Comparison of ENCODE assay signal across 8 cellular contexts in genomic region chr7:128860158-128861073, GRCh38. TPM values are rescaled to one million over a fixed set of nuclear protein-coding genes. Genes with fewer than 3 reads are reported as not detected.
DNase-seq lines count a peak whose midpoint lies in the region; ATAC-seq and TF ChIP-seq lines count a peak whose summit lies in the region.

No MANE protein-coding gene starts in this region.

- H3K4me3 Mint-ChIP-seq in activated CD4-positive, alpha-beta T cell treated with anti-CD3 and anti-CD28 coated beads for 36 hours: no peak overlapping the region

- H3K36me3 ChIP-seq in thoracic aorta: peaks cover 14% of the 10 kb centered on the region

- peaks cover 3% of the 10 kb centered on the region for H3K36me3 Mint-ChIP-seq in activated CD4-positive, alpha-beta T cell treated with anti-CD3 and anti-CD28 coated beads for 36 hours (ENCODE audit: low read depth)

- ATAC-seq in activated CD4-positive, alpha-beta T cell treated with anti-CD3 and anti-CD28 coated beads for 36 hours: no peak
- ATAC-seq in SK-N-SH treated with all-trans-retinoic acid at 6 μM for 48 hours: peak; percentile 10
- ATAC-seq in thoracic aorta (ENCODE audit: insufficient number of reproducible peaks, low FRiP score, low read depth): no peak
- no peak for ATAC-seq in HG03039 (IDR thresholded peaks at IDR 0.05; ENCODE audit: unreplicated experiment)

- POLR2A ChIA-PET in activated CD4-positive, alpha-beta T cell treated with anti-CD3 and anti-CD28 coated beads for 36 hours (lab: Charles Lee): interaction anchor here (0.6 to 1.0 kb wide), 2 partner anchors 14 to 280 kb away, joined by 3 read pairs; no protein-coding TSS in a partner anchor

- peaks cover 13% of the 10 kb centered on the region for H3K4me1 Mint-ChIP-seq in activated CD4-positive, alpha-beta T cell treated with anti-CD3 and anti-CD28 coated beads for 36 hours

- intact Hi-C loops in activated CD4-positive, alpha-beta T cell treated with anti-CD3 and anti-CD28 coated beads for 36 hours (cut with DNase I, micrococcal nuclease): loop anchor here in 1 of 2 experiments (10.0 kb wide), 2 partner anchors 66 to 326 kb away; partner anchors contain the start of gene CCDC136

- no peaks in the 10 kb centered on the region for H3K9me3 Mint-ChIP-seq in activated CD4-positive, alpha-beta T cell treated with anti-CD3 and anti-CD28 coated beads for 36 hours (ENCODE audit: low read depth)

- H3K27me3 ChIP-seq in thoracic aorta (replicated peaks; ENCODE audit: insufficient read depth): no peaks in the 10 kb centered on the region

- no peak overlapping the region for H3K4me3 ChIP-seq in thoracic aorta

- H3K27me3 Mint-ChIP-seq in activated CD4-positive, alpha-beta T cell treated with anti-CD3 and anti-CD28 coated beads for 36 hours: no peaks in the 10 kb centered on the region

- H3K27ac ChIP-seq in thoracic aorta: peak overlapping the region; percentile 79 to 81

- TF ChIP-seq CTCF in thoracic aorta (IDR thresholded peaks at IDR 0.05): no peak

- CTCF ChIA-PET in activated CD4-positive, alpha-beta T cell treated with anti-CD3 and anti-CD28 coated beads for 36 hours (lab: Charles Lee): interaction anchor here (1.0 to 5.3 kb wide), 5 partner anchors 9 to 231 kb away, joined by 3 to 49 read pairs (median 5); no protein-coding TSS in a partner anchor

- DNase-seq in activated CD4-positive, alpha-beta T cell treated with anti-CD3 and anti-CD28 coated beads for 36 hours: peak; percentile 24
- DNase-seq in activated CD4-positive, alpha-beta T cell treated with anti-CD3 and anti-CD28 coated beads for 48 hours: no peak
- DNase-seq in fibroblast of the conjunctiva (ENCODE audit: low read depth): peak; percentile 71
- DNase-seq in thoracic aorta (ENCODE audit: low spot score): no peak
- DNase-seq in stimulated activated CD4-positive, alpha-beta T cell treated with anti-CD3 and anti-CD28 coated beads, Interleukin-2, amount 100 ng/mL, for 48 hours: no peak
- DNase-seq in activated CD8-positive, alpha-beta memory T cell treated with anti-CD3 and anti-CD28 coated beads, Interleukin-2, amount 50 U/mL, for 48 hours: no peak

- H3K9me3 ChIP-seq in thoracic aorta: no peaks in the 10 kb centered on the region

- peaks cover 20 to 36% of the 10 kb centered on the region in 2 donors for H3K4me1 ChIP-seq in thoracic aorta (ENCODE audit: control insufficient read depth in 1 of 2, low read depth in 2 of 2)

- H3K27ac Mint-ChIP-seq in activated CD4-positive, alpha-beta T cell treated with anti-CD3 and anti-CD28 coated beads for 36 hours: peak overlapping the region; percentile 17

TF ChIP-seq in SK-N-SH treated with all-trans-retinoic acid at 6 μM for 48 hours, 23 proteins besides CTCF, POLR2A, EP300 and RAD21:
- TF ChIP-seq ZNF565 (CRISPR knock-in tag; conservative IDR thresholded peaks at IDR 0.05; ENCODE audit: low read depth) (no peak), CSRNP3 (CRISPR knock-in tag; IDR thresholded peaks at IDR 0.05) (no peak), ISL1 (CRISPR knock-in tag; IDR thresholded peaks at IDR 0.05) (no peak), BACH2 (CRISPR knock-in tag; IDR thresholded peaks at IDR 0.05; ENCODE audit: borderline replicate concordance) (no peak), OSR1 (CRISPR knock-in tag; IDR thresholded peaks at IDR 0.05) (no peak), TSHZ2 (CRISPR knock-in tag; IDR thresholded peaks at IDR 0.05) (no peak), ZC3H10 (CRISPR knock-in tag; IDR thresholded peaks at IDR 0.05) (no peak), SNAI2 (CRISPR knock-in tag; IDR thresholded peaks at IDR 0.05) (no peak), ZNF8 (CRISPR knock-in tag; IDR thresholded peaks at IDR 0.05) (no peak), ZFP30 (CRISPR knock-in tag; IDR thresholded peaks at IDR 0.05) (no peak), PPARA (CRISPR knock-in tag; IDR thresholded peaks at IDR 0.05; ENCODE audit: borderline replicate concordance) (no peak), TCF4 (CRISPR knock-in tag; IDR thresholded peaks at IDR 0.05; ENCODE audit: borderline replicate concordance) (no peak), RARB (CRISPR knock-in tag; IDR thresholded peaks at IDR 0.05) (no peak), ARNTL (CRISPR knock-in tag; IDR thresholded peaks at IDR 0.05; ENCODE audit: borderline replicate concordance, low read depth) (no peak), CREB5 (CRISPR knock-in tag; IDR thresholded peaks at IDR 0.05; ENCODE audit: low read depth) (no peak), CSDC2 (CRISPR knock-in tag; IDR thresholded peaks at IDR 0.05) (no peak), TOX (CRISPR knock-in tag; IDR thresholded peaks at IDR 0.05; ENCODE audit: borderline replicate concordance) (no peak), POU6F1 (CRISPR knock-in tag; IDR thresholded peaks at IDR 0.05; ENCODE audit: borderline replicate concordance, low read depth) (no peak)

RNA-seq across cellular contexts. Expression of gene ATP6V1F, which starts 2.2 kb away (rescaled TPM):
- 100 to 1,000 TPM; 109 to 159 TPM for total RNA-seq in activated CD4-positive, alpha-beta T cell treated with anti-CD3 and anti-CD28 coated beads for 36 hours
- 10 to 100 TPM; 73.6 to 96.0 TPM for total RNA-seq in thoracic aorta

RNA-seq across cellular contexts. Expression of gene FLNC, which starts 30.2 kb away (rescaled TPM):
- under 1 TPM; 0.09 to 0.18 TPM for total RNA-seq in activated CD4-positive, alpha-beta T cell treated with anti-CD3 and anti-CD28 coated beads for 36 hours
- 100 to 1,000 TPM; 157 to 273 TPM for total RNA-seq in thoracic aorta

RNA-seq across cellular contexts. Expression of gene KCP, which starts 50.1 kb away (rescaled TPM):
- not detected for total RNA-seq in activated CD4-positive, alpha-beta T cell treated with anti-CD3 and anti-CD28 coated beads for 36 hours
- 1 to 10 TPM in 1 of 2 donors, under 1 TPM in 1; 0.81 to 2.0 TPM for total RNA-seq in thoracic aorta

Comparison
In these comparisons a context has a peak if more than half of its experiments do, and no peak if none do; other contexts are left out.
1. DNase-seq: peak in activated CD4-positive, alpha-beta T cell treated with anti-CD3 and anti-CD28 coated beads for 36 hours (single experiment) and fibroblast of the conjunctiva (single experiment); none in activated CD4-positive, alpha-beta T cell treated with anti-CD3 and anti-CD28 coated beads for 48 hours (single experiment), thoracic aorta (single experiment), stimulated activated CD4-positive, alpha-beta T cell treated with anti-CD3 and anti-CD28 coated beads, Interleukin-2, amount 100 ng/mL, for 48 hours (0 of 2) and activated CD8-positive, alpha-beta memory T cell treated with anti-CD3 and anti-CD28 coated beads, Interleukin-2, amount 50 U/mL, for 48 hours (single experiment).
2. RNA of gene FLNC, which starts 30.2 kb away (total RNA-seq): 157 to 273 TPM in thoracic aorta; 0.09 to 0.18 TPM in activated CD4-positive, alpha-beta T cell treated with anti-CD3 and anti-CD28 coated beads for 36 hours; every median in the first group is over 100 times any median in the second.